Comparison of ENCODE assay signal across 14 cellular contexts in genomic region chr2:71787476-71788185, GRCh38.
DNase-seq lines count a peak whose midpoint lies in the region; ATAC-seq and TF ChIP-seq lines count a peak whose summit lies in the region.
"Had no signal": no experiment of that assay in that cellular context is flagged by ENCODE, and none has a peak within 500 bp of the region (broad histone marks: within the 10 kb centered on the region; RNA-seq: fewer than 3 reads in every experiment).

No MANE protein-coding gene starts in this region.

- H4K20me1 ChIP-seq in H9 (ENCODE audit: control insufficient read depth, insufficient read depth, insufficient read length) = no peaks in the 10 kb centered on the region

- H4K91ac ChIP-seq in H9 (ENCODE audit: insufficient read length, low read depth, low read length) = no peak overlapping the region

- H3K4me2 ChIP-seq in H9 (ENCODE audit: insufficient read depth, insufficient read length, low read length) = no peak overlapping the region

- no peak overlapping the region for H2BK15ac ChIP-seq in H9 (ENCODE audit: low read depth, low read length)

- DNase-seq in AG20443 (ENCODE audit: low spot score) (peak; percentile 52), H9 (peak; percentile 12), islet precursor cell (peak; percentile 90), D341Med (ENCODE audit: low spot score) (no peak), GM20000 (ENCODE audit: low spot score) (no peak)
- DNase-seq in stimulated activated CD8-positive, alpha-beta memory T cell treated with anti-CD3 and anti-CD28 coated beads, Interleukin-4, amount 100 ng/mL, for 48 hours = peak; percentile 10
- DNase-seq: C1 segment of cervical spinal cord, GM23248, NCI-H1048, NCI-H226, NCI-H69, PC-3 had no signal

- H3K14ac ChIP-seq in H9 (ENCODE audit: insufficient read depth, low read length) = no peak overlapping the region

- no peaks in the 10 kb centered on the region for H3K79me1 ChIP-seq in H9 (ENCODE audit: insufficient read depth, low read depth, low read length, poor library complexity, severe bottlenecking)

- WGBS in H9 (ENCODE audit: extremely low coverage, insufficient read length, low lambda C conversion rate) = no CpG with 5 or more reads among the region's 3 CpGs

- H3K9me3 ChIP-seq in H9 (ENCODE audit: control insufficient read depth, low read depth, low read length) = no peaks in the 10 kb centered on the region

- peaks cover 2% of the 10 kb centered on the region for H3K23me2 ChIP-seq in H9 (ENCODE audit: insufficient read length, low read depth, low read length, poor library complexity, severe bottlenecking)

- no peaks in the 10 kb centered on the region; the same call in 1 of the 2 replicates for H3K27me3 Mint-ChIP-seq in H9 (ENCODE audit: low read depth)

- H2BK20ac ChIP-seq in H9 (ENCODE audit: low read depth, low read length, poor library complexity, severe bottlenecking) = no peak overlapping the region

- H2BK12ac ChIP-seq in H9 (ENCODE audit: insufficient read length, low read depth, low read length) = no peak overlapping the region

- H3K18ac ChIP-seq in H9 (ENCODE audit: insufficient read length, low read depth, low read length) = no peak overlapping the region

- no peak overlapping the region for H4K8ac ChIP-seq in H9 (replicated peaks; ENCODE audit: insufficient read length, low read depth, low read length)

- H3T11ph ChIP-seq in H9 (ENCODE audit: low read length) = no peak overlapping the region

- H2AFZ ChIP-seq in H9 (ENCODE audit: low read length) = no peak overlapping the region
- H2AFZ ChIP-seq: GM23248 had no signal

- no peak overlapping the region for H2AK5ac ChIP-seq in H9 (ENCODE audit: insufficient read length, low read length)

- no peak overlapping the region for H2BK120ac ChIP-seq in H9 (ENCODE audit: low read depth, low read length, poor library complexity, severe bottlenecking)

- no peaks in the 10 kb centered on the region; a peak in 1 of 5 replicates for H3K9me3 Mint-ChIP-seq in H9

- H2BK5ac ChIP-seq in H9 (ENCODE audit: insufficient read length, low read length) = no peak overlapping the region

- no peak for TF ChIP-seq CTCF in H9 (conservative IDR thresholded peaks at IDR 0.05)
- no peak for TF ChIP-seq CTCF in GM20000 (IDR thresholded peaks at IDR 0.05; ENCODE audit: extremely low read depth, missing control alignments)

- H3K56ac ChIP-seq in H9 (ENCODE audit: insufficient read length, low read depth, low read length) = no peak overlapping the region

- H3K4me3 Mint-ChIP-seq in H9 = no peak overlapping the region

- H3K36me3 Mint-ChIP-seq in H9 (ENCODE audit: insufficient read depth in 1 of 3, low read depth in 3 of 3) = no peaks in the 10 kb centered on the region; a peak in 1 of 7 replicates

- no peaks in the 10 kb centered on the region for H3K27me3 ChIP-seq in H9 (ENCODE audit: insufficient read depth, low read length)

- no peak overlapping the region for H3K27ac ChIP-seq in H9 (ENCODE audit: insufficient read length, low read depth, low read length)
- H3K27ac ChIP-seq: GM23248 had no signal

- H3K4ac ChIP-seq in H9 (ENCODE audit: low read depth, low read length) = no peak overlapping the region

- no peak for ATAC-seq in HG02763 (IDR thresholded peaks at IDR 0.05; ENCODE audit: unreplicated experiment)
- ATAC-seq: K562, PC-3 had no signal

- H4K5ac ChIP-seq in H9 (ENCODE audit: insufficient read length, low read depth, low read length) = no peak overlapping the region

- no peak overlapping the region; a peak in 1 of 7 replicates for H3K27ac Mint-ChIP-seq in H9

- no peak overlapping the region for H3K23ac ChIP-seq in H9 (ENCODE audit: insufficient read length, low read depth, low read length)

- H3K4me1 ChIP-seq in H9 (ENCODE audit: insufficient read depth, low read length) = no peaks in the 10 kb centered on the region; the same call in 1 of the 2 replicates

- no peak overlapping the region for H3K9ac ChIP-seq in H9 (ENCODE audit: extremely low read depth, insufficient read length, low read length)
- H3K9ac ChIP-seq: GM23248 had no signal

- H3K4me1 Mint-ChIP-seq in H9 = peaks cover 8 to 9% of the 10 kb centered on the region in 2 experiments; a peak in 3 of 4 replicates

- H3K79me2 ChIP-seq in H9 (ENCODE audit: insufficient read depth, low read length) = no peaks in the 10 kb centered on the region

Comparison
In these comparisons a context has a peak if more than half of its experiments do, and no peak if none do; other contexts are left out.
1. DNase-seq: peak in AG20443 (single experiment), H9 (single experiment), islet precursor cell (single experiment) and stimulated activated CD8-positive, alpha-beta memory T cell treated with anti-CD3 and anti-CD28 coated beads, Interleukin-4, amount 100 ng/mL, for 48 hours (single experiment); none in D341Med (single experiment) and GM20000 (single experiment).